In genomic region chr3:69932087-69932486, GRCh38 we compare ENCODE assay signal across 6 cellular contexts.
"Had no signal": no experiment of that assay in that cellular context is flagged by ENCODE, and none has a peak within 500 bp of the region (broad histone marks: within the 10 kb centered on the region; RNA-seq: fewer than 3 reads in every experiment).

No MANE protein-coding gene starts in this region.

- H3K4me3 ChIP-seq: GM23338 had no signal

- ATAC-seq: GM23338 had no signal

- H2AFZ ChIP-seq: GM23338 had no signal

- H3K4me2 ChIP-seq: GM23338 had no signal

- DNase-seq: H9, HCEC 1CT had no signal

- FAIRE-seq: H1, H54, HTR-8/SVneo had no signal
